ENCODE assay signal across 8 cellular contexts in the genomic region with DNA sequence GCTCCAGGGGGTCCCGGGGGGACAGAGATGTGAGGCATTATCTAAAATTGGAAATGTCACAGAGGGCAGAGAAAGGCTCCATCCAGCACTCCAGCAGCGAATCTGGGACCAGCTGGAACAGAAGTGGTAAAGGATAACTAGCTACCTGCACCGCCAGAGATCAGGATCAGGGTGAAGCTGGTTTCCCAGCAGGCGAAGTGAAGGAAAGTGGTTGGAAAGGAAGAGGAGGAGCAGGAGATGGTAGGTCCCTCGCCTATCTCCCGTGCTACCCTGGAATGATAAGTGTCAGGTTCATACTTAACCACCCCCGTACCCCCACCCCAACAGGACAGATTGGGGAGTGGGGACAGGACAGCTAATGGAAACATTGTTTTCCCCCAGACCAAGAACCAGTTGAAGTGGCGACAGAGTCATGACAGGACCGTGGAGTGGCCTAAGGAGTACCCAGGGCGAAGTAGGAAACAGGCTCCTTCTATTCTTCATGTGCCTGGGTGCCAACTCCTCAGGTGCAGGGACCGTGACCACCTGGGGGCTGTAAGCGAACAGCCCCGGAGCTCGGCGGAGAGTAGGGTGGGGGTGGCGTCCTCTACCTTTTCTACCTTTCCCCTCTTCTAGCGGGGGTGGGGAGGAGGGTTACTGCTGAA. TPM values are rescaled to one million over a fixed set of nuclear protein-coding genes. Genes with fewer than 3 reads are reported as not detected.
DNase-seq lines count a peak whose midpoint lies in the region; ATAC-seq and TF ChIP-seq lines count a peak whose summit lies in the region.

No MANE protein-coding gene starts in this region.

- peaks cover 26 to 37% of the 10 kb centered on the region in 2 donors for H3K36me3 ChIP-seq in ascending aorta
- peaks cover 24 to 34% of the 10 kb centered on the region in 2 donors for H3K36me3 ChIP-seq in thyroid gland

- DNase-seq in activated naive CD4-positive, alpha-beta T cell treated with anti-CD3 and anti-CD28 coated beads for 36 hours: no peak
- no peak for DNase-seq in activated naive CD4-positive, alpha-beta T cell treated with Interleukin-2 at 50 U/mL for 16 hours
- DNase-seq in ascending aorta (ENCODE audit: low spot score in 2 of 2) (no peak), left colon (no peak), thyroid gland (no peak), ecto neural progenitor cell (ENCODE audit: low spot score) (no peak), Ammon's horn (ENCODE audit: low spot score) (no peak)

- peak overlapping the region; percentile 79 to 93 for H3K4me3 ChIP-seq in ascending aorta
- peak overlapping the region; percentile 65 to 98 (median 85) for H3K4me3 ChIP-seq in thyroid gland (replicated peaks in 1 of 3)

- H3K9me3 Mint-ChIP-seq in activated naive CD4-positive, alpha-beta T cell treated with anti-CD3 and anti-CD28 coated beads for 36 hours: no peaks in the 10 kb centered on the region

- H3K4me1 ChIP-seq in ascending aorta: peaks cover 0 to 19% of the 10 kb centered on the region in 2 donors
- H3K4me1 ChIP-seq in thyroid gland: peaks cover 8 to 26% of the 10 kb centered on the region in 2 donors

- H3K27ac Mint-ChIP-seq in activated naive CD4-positive, alpha-beta T cell treated with anti-CD3 and anti-CD28 coated beads for 36 hours: peak overlapping the region; percentile 96

- peaks cover 53% of the 10 kb centered on the region for H3K4me1 Mint-ChIP-seq in activated naive CD4-positive, alpha-beta T cell treated with anti-CD3 and anti-CD28 coated beads for 36 hours (ENCODE audit: low read depth)

- intact Hi-C loops in activated naive CD4-positive, alpha-beta T cell treated with anti-CD3 and anti-CD28 coated beads for 36 hours (cut with micrococcal nuclease): loop anchor here (1.0 to 2.0 kb wide), 2 partner anchors 10 to 18 kb away; a partner anchor contains a TSS
- intact Hi-C loops in ascending aorta (cut with DNase I): loop anchor here (1.0 kb wide), 4 partner anchors 10 to 26 kb away; a partner anchor contains a TSS
- intact Hi-C loops in left colon (cut with DNase I, micrococcal nuclease): no loop called here
- intact Hi-C loops in thyroid gland (cut with DNase I): loop anchor here (10.0 kb wide), 1 partner anchor 48 kb away; a partner anchor contains a TSS

- peaks cover 19% of the 10 kb centered on the region for H3K36me3 Mint-ChIP-seq in activated naive CD4-positive, alpha-beta T cell treated with anti-CD3 and anti-CD28 coated beads for 36 hours (ENCODE audit: low read depth)

- H3K27ac ChIP-seq in ascending aorta (peak overlapping the region; percentile 87 to 96), thyroid gland (peak overlapping the region; percentile 83 to 93 (median 91))

- WGBS in thyroid gland, 2 donors: 11 to 18% methylated on average over 11 to 17 of the region's 17 CpGs

- H3K27me3 ChIP-seq in ascending aorta: no peaks in the 10 kb centered on the region
- no peaks in the 10 kb centered on the region for H3K27me3 ChIP-seq in thyroid gland

- peak overlapping the region; percentile 98 for H3K4me3 Mint-ChIP-seq in activated naive CD4-positive, alpha-beta T cell treated with anti-CD3 and anti-CD28 coated beads for 36 hours

- TF ChIP-seq POLR2A in thyroid gland (IDR thresholded peaks at IDR 0.05): no peak

- ATAC-seq in left colon (peak; percentile 45), HG02588 (IDR thresholded peaks at IDR 0.05; ENCODE audit: unreplicated experiment) (no peak)

- no peaks in the 10 kb centered on the region for H3K9me3 ChIP-seq in ascending aorta
- no peaks in the 10 kb centered on the region for H3K9me3 ChIP-seq in thyroid gland

- TF ChIP-seq CTCF in ascending aorta (IDR thresholded peaks at IDR 0.05): no peak
- TF ChIP-seq CTCF in thyroid gland (IDR thresholded peaks at IDR 0.05): no peak

- CTCF ChIA-PET in activated naive CD4-positive, alpha-beta T cell treated with anti-CD3 and anti-CD28 coated beads for 36 hours (lab: Charles Lee): interaction anchor here (0.8 to 3.3 kb wide), 5 partner anchors 11 to 206 kb away, joined by 3 to 20 read pairs (median 4); a partner anchor contains a TSS

- no peaks in the 10 kb centered on the region for H3K27me3 Mint-ChIP-seq in activated naive CD4-positive, alpha-beta T cell treated with anti-CD3 and anti-CD28 coated beads for 36 hours (ENCODE audit: low read depth)

RNA-seq across cellular contexts. Expression of a gene that starts 0.7 kb away (rescaled TPM):
- total RNA-seq in activated naive CD4-positive, alpha-beta T cell treated with anti-CD3 and anti-CD28 coated beads for 36 hours: 10 to 100 TPM; 45.7 to 49.0 TPM
- total RNA-seq in ascending aorta (26.9 TPM), left colon (10 to 100 TPM; 29.7 TPM), thyroid gland (10 to 100 TPM; 24.1 to 34.0 (median 29.2) TPM)

RNA-seq across cellular contexts. Expression of a gene that starts 10.4 kb away (rescaled TPM):
- total RNA-seq in activated naive CD4-positive, alpha-beta T cell treated with anti-CD3 and anti-CD28 coated beads for 36 hours: 10 to 100 TPM; 24.9 to 26.0 TPM
- total RNA-seq in ascending aorta (4.8 TPM), left colon (10 to 100 TPM; 11.7 to 12.4 TPM), thyroid gland (10 to 100 TPM; 12.6 to 30.0 (median 21.8) TPM)

RNA-seq across cellular contexts. Expression of a gene that starts 17.3 kb away (rescaled TPM):
- 10 to 100 TPM; 35.7 to 36.1 TPM for total RNA-seq in activated naive CD4-positive, alpha-beta T cell treated with anti-CD3 and anti-CD28 coated beads for 36 hours
- total RNA-seq in ascending aorta (31.9 TPM), left colon (10 to 100 TPM; 19.7 to 24.0 TPM), thyroid gland (10 to 100 TPM; 21.2 to 27.6 (median 23.0) TPM)

RNA-seq across cellular contexts. Expression of a gene that starts 22.3 kb away (rescaled TPM):
- total RNA-seq in activated naive CD4-positive, alpha-beta T cell treated with anti-CD3 and anti-CD28 coated beads for 36 hours: 10 to 100 TPM in 1 of 2 experiments, 1 to 10 TPM in 1; 6.5 to 10.6 TPM
- 109 TPM for total RNA-seq in ascending aorta
- 1 to 10 TPM; 1.0 to 3.3 TPM for total RNA-seq in left colon
- 10 to 100 TPM in 1 of 4 donors, 1 to 10 TPM in 3; 4.6 to 24.4 (median 9.4) TPM for total RNA-seq in thyroid gland

RNA-seq across cellular contexts. Expression of a gene that starts 22.8 kb away (rescaled TPM):
- 10 to 100 TPM; 89.4 to 94.9 TPM for total RNA-seq in activated naive CD4-positive, alpha-beta T cell treated with anti-CD3 and anti-CD28 coated beads for 36 hours
- total RNA-seq in ascending aorta: 3.3 TPM
- total RNA-seq in left colon: 100 to 1,000 TPM; 106 to 107 TPM
- 10 to 100 TPM; 37.6 to 90.4 (median 62.1) TPM for total RNA-seq in thyroid gland

Comparison
In these comparisons a context has a peak if more than half of its experiments do, and no peak if none do; other contexts are left out.
1. intact Hi-C loops: an anchor here in activated naive CD4-positive, alpha-beta T cell treated with anti-CD3 and anti-CD28 coated beads for 36 hours (1.0 to 2.0 kb wide), ascending aorta (1.0 kb wide) and thyroid gland (10.0 kb wide); none called in left colon.